ENCODE assay signal across 9 cellular contexts in genomic region chr7:142813262-142813661, GRCh38.
DNase-seq lines count a peak whose midpoint lies in the region; ATAC-seq and TF ChIP-seq lines count a peak whose summit lies in the region.
"Had no signal": no experiment of that assay in that cellular context is flagged by ENCODE, and none has a peak within 500 bp of the region (broad histone marks: within the 10 kb centered on the region; RNA-seq: fewer than 3 reads in every experiment).

No MANE protein-coding gene starts in this region.

- no peak for TF ChIP-seq CTCF in fibroblast of mammary gland (conservative IDR thresholded peaks at IDR 0.05; ENCODE audit: control insufficient read depth, insufficient read depth, low read depth, low read length)

- no peaks in the 10 kb centered on the region for H3K27me3 Mint-ChIP-seq in stimulated activated naive B cell treated with anti-CD40 and anti-IgM and Interleukin-4, amounts not matched to agents 10 μg/mL and 1 μg/mL and 100 μg/mL, for 72 hours

- ATAC-seq in stimulated activated naive B cell treated with anti-CD40 and anti-IgM and Interleukin-4, amounts not matched to agents 10 μg/mL and 1 μg/mL and 100 μg/mL, for 72 hours (replicated peaks): no peak
- no peak for ATAC-seq in HG02642 (IDR thresholded peaks at IDR 0.05; ENCODE audit: poor library complexity, unreplicated experiment)
- ATAC-seq: effector memory CD8-positive, alpha-beta T cell had no signal

- H3K27ac Mint-ChIP-seq in stimulated activated naive B cell treated with anti-CD40 and anti-IgM and Interleukin-4, amounts not matched to agents 10 μg/mL and 1 μg/mL and 100 μg/mL, for 72 hours: peak overlapping the region; percentile 86

- DNase-seq in activated T-cell treated with anti-CD3 and anti-CD28 coated beads, Interleukin-2, amount 50 U/mL, for 1 hour: peak; percentile 36
- no peak for DNase-seq in activated T-cell treated with anti-CD3 and anti-CD28 coated beads for 4 hours
- DNase-seq in RKO (ENCODE audit: low spot score): peak; percentile 47
- DNase-seq in fibroblast of mammary gland (ENCODE audit: low read depth): peak; percentile 71
- DNase-seq in stimulated activated naive B cell treated with anti-CD40 and anti-IgM and Interleukin-4, amounts not matched to agents 10 μg/mL and 1 μg/mL and 100 μg/mL, for 72 hours: no peak
- DNase-seq in central memory CD4-positive, alpha-beta T cell: no peak
- DNase-seq in stimulated activated CD4-positive, alpha-beta T cell treated with anti-CD3 and anti-CD28 coated beads, Interleukin-4, amount 100 ng/mL, for 4 hours: no peak
- DNase-seq: effector memory CD8-positive, alpha-beta T cell had no signal

- no peak overlapping the region for H3K4me3 ChIP-seq in fibroblast of mammary gland (ENCODE audit: control insufficient read depth, low read depth, low read length)

- H3K36me3 Mint-ChIP-seq in stimulated activated naive B cell treated with anti-CD40 and anti-IgM and Interleukin-4, amounts not matched to agents 10 μg/mL and 1 μg/mL and 100 μg/mL, for 72 hours: peaks cover 0 to 6% of the 10 kb centered on the region in 2 donors

- peak overlapping the region in 1 of 2 donors; percentile 15 for H3K4me3 Mint-ChIP-seq in stimulated activated naive B cell treated with anti-CD40 and anti-IgM and Interleukin-4, amounts not matched to agents 10 μg/mL and 1 μg/mL and 100 μg/mL, for 72 hours

- no peaks in the 10 kb centered on the region for H3K9me3 Mint-ChIP-seq in stimulated activated naive B cell treated with anti-CD40 and anti-IgM and Interleukin-4, amounts not matched to agents 10 μg/mL and 1 μg/mL and 100 μg/mL, for 72 hours
- H3K9me3 Mint-ChIP-seq: effector memory CD8-positive, alpha-beta T cell had no signal

- H3K4me1 Mint-ChIP-seq in stimulated activated naive B cell treated with anti-CD40 and anti-IgM and Interleukin-4, amounts not matched to agents 10 μg/mL and 1 μg/mL and 100 μg/mL, for 72 hours: peaks cover 50 to 55% of the 10 kb centered on the region in 2 donors

Comparison
In these comparisons a context has a peak if more than half of its experiments do, and no peak if none do; other contexts are left out.
1. DNase-seq: peak in activated T-cell treated with anti-CD3 and anti-CD28 coated beads, Interleukin-2, amount 50 U/mL, for 1 hour (single experiment), RKO (single experiment) and fibroblast of mammary gland (single experiment); none in activated T-cell treated with anti-CD3 and anti-CD28 coated beads for 4 hours (single experiment), stimulated activated naive B cell treated with anti-CD40 and anti-IgM and Interleukin-4, amounts not matched to agents 10 μg/mL and 1 μg/mL and 100 μg/mL, for 72 hours (single experiment), central memory CD4-positive, alpha-beta T cell (single experiment) and stimulated activated CD4-positive, alpha-beta T cell treated with anti-CD3 and anti-CD28 coated beads, Interleukin-4, amount 100 ng/mL, for 4 hours (0 of 2).